10 cellular contexts compared by ENCODE assay signal in the genomic region with DNA sequence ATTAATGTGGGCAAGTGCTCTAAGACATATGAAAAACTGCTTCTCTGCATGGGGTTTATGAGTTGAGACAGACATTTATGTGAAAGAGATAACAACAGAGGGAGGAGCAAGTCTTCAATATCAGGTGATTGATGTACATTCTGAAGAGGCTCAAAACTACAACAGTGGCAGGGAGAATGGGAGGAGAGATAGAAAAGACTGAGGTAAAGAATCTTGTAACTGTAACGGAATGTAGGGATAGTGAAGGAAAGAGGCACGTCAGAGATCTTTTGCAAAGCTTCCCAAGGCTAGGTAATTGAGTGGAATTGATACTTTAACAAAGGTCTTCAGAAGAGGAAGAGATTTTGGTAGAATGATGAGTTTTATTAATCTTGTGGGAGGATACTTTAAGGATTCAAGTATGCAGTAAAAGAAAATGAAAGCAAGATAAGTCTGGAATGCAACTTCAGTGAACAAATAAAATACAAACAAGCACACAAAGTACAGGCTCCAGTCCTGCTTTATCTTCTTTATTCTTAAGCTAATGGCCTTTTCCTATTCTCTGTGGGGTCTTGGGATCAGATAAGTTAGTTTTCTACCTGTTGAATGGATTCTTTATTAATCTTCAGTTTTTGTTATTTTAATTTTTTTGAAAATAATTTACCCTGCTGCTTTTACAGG. TPM values are rescaled to one million over a fixed set of nuclear protein-coding genes. Genes with fewer than 3 reads are reported as not detected.
DNase-seq lines count a peak whose midpoint lies in the region; ATAC-seq, FAIRE-seq and TF ChIP-seq lines count a peak whose summit lies in the region.
"Had no signal": no experiment of that assay in that cellular context is flagged by ENCODE, and none has a peak within 500 bp of the region (broad histone marks: within the 10 kb centered on the region; RNA-seq: fewer than 3 reads in every experiment).

No MANE protein-coding gene starts in this region.

- H3K9ac ChIP-seq in astrocyte (ENCODE audit: low read length) (peak overlapping the region; percentile 42), HepG2 (ENCODE audit: insufficient read depth, low read depth, low read length) (peak overlapping the region; percentile 40; the same call in 1 of the 2 replicates)

- H3K4me3 Mint-ChIP-seq in astrocyte (ENCODE audit: unreplicated experiment) = peak overlapping the region; percentile 52

- POLR2A ChIA-PET in A549 (lab: Yijun Ruan, JAX) (no interaction called here), HepG2 (lab: Yijun Ruan, JAX) (interaction anchor here (1.0 kb wide), 1 partner anchor 15 kb away, joined by 5 read pairs; a partner anchor contains a TSS)

- H2AFZ ChIP-seq in astrocyte (ENCODE audit: low read depth, low read length) (no peak overlapping the region), HepG2 (ENCODE audit: low read length) (no peak overlapping the region)

- BruUV-seq in HepG2 (replicated peaks; lab: Mats Ljungman, UMichigan) = TSS peak; percentile 14

- no peaks in the 10 kb centered on the region for H3K27me3 ChIP-seq in astrocyte (ENCODE audit: insufficient read depth, low read length)
- no peaks in the 10 kb centered on the region; a peak in 1 of 5 replicates for H3K27me3 ChIP-seq in HepG2 (ENCODE audit: control insufficient read depth in 1 of 2, insufficient read depth in 2 of 2, low read length in 2 of 2)

- no peaks in the 10 kb centered on the region for H3K9me3 Mint-ChIP-seq in astrocyte (ENCODE audit: unreplicated experiment)

- TF ChIP-seq CTCF in A549 (IDR thresholded peaks at IDR 0.05) = no peak
- TF ChIP-seq CTCF in astrocyte (IDR thresholded peaks at IDR 0.05; ENCODE audit: insufficient read depth, low read depth, low read length) = no peak
- TF ChIP-seq CTCF in HepG2 (CRISPR knock-in tag; IDR thresholded peaks at IDR 0.05) = no peak

- intact Hi-C loops in HepG2 (cut with micrococcal nuclease; ENCODE audit: unreplicated experiment) = no loop called here

- no peaks in the 10 kb centered on the region for H3K36me3 Mint-ChIP-seq in astrocyte (ENCODE audit: low read depth, unreplicated experiment)

- in situ Hi-C loops in HepG2 (cut with HindIII; ENCODE audit: extremely low pct_ligation_motif_present, low pct_unique_long_range_greater_than_20kb) = no loop called here
- in situ Hi-C loops in KBM-7 (cut with MboI; ENCODE audit: low pct_unique_long_range_greater_than_20kb, low sequenced_read_pairs) = loop anchor here (25.0 kb wide), 1 partner anchor 208 kb away; no protein-coding TSS in a partner anchor

- WGBS in A549 (ENCODE audit: missing lambda C conversion rate) = 69% methylated on average over 2 of the region's 2 CpGs
- WGBS in HepG2 (ENCODE audit: low lambda C conversion rate) = 74% methylated on average over 2 of the region's 2 CpGs

- no peak for TF ChIP-seq RAD21 in A549 (conservative IDR thresholded peaks at IDR 0.05 in 1 of 2, IDR thresholded peaks at IDR 0.05 in 1 of 2)
- TF ChIP-seq RAD21 in HepG2 (CRISPR knock-in tag; IDR thresholded peaks at IDR 0.05) = no peak

- H3K4me3 ChIP-seq in A549 (no peak overlapping the region), astrocyte (ENCODE audit: insufficient read depth, low read depth, low read length) (no peak overlapping the region), HepG2 (replicated peaks in 1 of 3; ENCODE audit: insufficient read depth in 1 of 3, low read depth in 2 of 3, low read length in 3 of 3) (no peak overlapping the region)

- H4K20me1 ChIP-seq in astrocyte (ENCODE audit: insufficient read depth, low read length) (peaks cover 78% of the 10 kb centered on the region), HepG2 (ENCODE audit: insufficient read depth, low read length) (peaks cover 60% of the 10 kb centered on the region)

- FAIRE-seq in A549 (lab: Jason Lieb, UNC) = no peak
- peak; percentile 21 for FAIRE-seq in GM18507 (lab: Jason Lieb, UNC)
- peak; percentile 23 for FAIRE-seq in astrocyte (lab: Jason Lieb, UNC)
- no peak for FAIRE-seq in HepG2 (lab: Jason Lieb, UNC)

- H3K27ac ChIP-seq in A549 = no peak overlapping the region
- H3K27ac ChIP-seq in astrocyte (ENCODE audit: low read depth, low read length) = peak overlapping the region; percentile 11
- peak overlapping the region; percentile 8 for H3K27ac ChIP-seq in HepG2 (ENCODE audit: extremely low read length, insufficient read depth, low read length)

- TF ChIP-seq EP300 in A549 (IDR thresholded peaks at IDR 0.05) (no peak), HepG2 (IDR thresholded peaks at IDR 0.05; ENCODE audit: low read depth in 2 of 2, low read length in 2 of 2) (no peak), HepG2 (CRISPR knock-in tag; IDR thresholded peaks at IDR 0.05; ENCODE audit: borderline replicate concordance) (no peak)

- H3K27ac Mint-ChIP-seq in astrocyte (ENCODE audit: unreplicated experiment) = peak overlapping the region; percentile 77

- TF ChIP-seq POLR2A in A549 (IDR thresholded peaks at IDR 0.05; ENCODE audit: low read length) = no peak
- no peak for TF ChIP-seq POLR2A in HepG2 (IDR thresholded peaks at IDR 0.05; ENCODE audit: insufficient read depth in 1 of 2, low read depth in 2 of 2, low read length in 2 of 2)

- H3K4me1 ChIP-seq in A549 (peaks cover 5% of the 10 kb centered on the region; the same call in 1 of the 3 replicates), astrocyte (ENCODE audit: insufficient read depth, low read length) (peaks cover 3% of the 10 kb centered on the region), HepG2 (ENCODE audit: insufficient read depth, low read length) (peaks cover 25% of the 10 kb centered on the region)

- H3K27me3 Mint-ChIP-seq in astrocyte (ENCODE audit: low read depth, unreplicated experiment) = no peaks in the 10 kb centered on the region

- H3K9me3 ChIP-seq in A549 (no peaks in the 10 kb centered on the region), astrocyte (ENCODE audit: insufficient read depth, low read depth, low read length) (no peaks in the 10 kb centered on the region), HepG2 (ENCODE audit: low read length) (no peaks in the 10 kb centered on the region)

- CTCF ChIA-PET in A549 (lab: Yijun Ruan, JAX) (no interaction called here), HepG2 (lab: Yijun Ruan, JAX; ENCODE audit: low intra/inter-chr PET ratio, low total read pairs) (no interaction called here)

- H3K4me2 ChIP-seq in A549 = peak overlapping the region; percentile 32; the same call in 1 of the 3 replicates
- H3K4me2 ChIP-seq in astrocyte (ENCODE audit: low read length) = peak overlapping the region; percentile 70
- H3K4me2 ChIP-seq in HepG2 (ENCODE audit: low read depth, low read length) = peak overlapping the region; percentile 8; the same call in 1 of the 2 replicates

- H3K79me2 ChIP-seq in astrocyte (ENCODE audit: insufficient read depth, low read length) (peaks cover 90% of the 10 kb centered on the region), HepG2 (ENCODE audit: insufficient read depth, low read length) (peaks cover 75% of the 10 kb centered on the region)

- H3K4me1 Mint-ChIP-seq in astrocyte (ENCODE audit: low read depth, unreplicated experiment) = peaks cover 26% of the 10 kb centered on the region

- peaks cover 12% of the 10 kb centered on the region for H3K36me3 ChIP-seq in astrocyte (ENCODE audit: insufficient read depth, low read length)
- H3K36me3 ChIP-seq in HepG2 (replicated peaks in 1 of 2; ENCODE audit: control insufficient read depth in 1 of 2, insufficient read depth in 2 of 2, low read length in 2 of 2) = peaks cover 1 to 22% of the 10 kb centered on the region in 2 experiments; a peak in 4 of 5 replicates

- DNase-seq in A549 (ENCODE audit: low read depth in 1 of 2, low spot score in 1 of 2) (no peak), GM18507 (ENCODE audit: extremely low spot score, insufficient read length, low read depth) (no peak), astrocyte (ENCODE audit: low read depth) (peak; percentile 51), HepG2 (ENCODE audit: low spot score) (no peak), DMS 273 (lab: John Stamatoyannopoulos, UW; ENCODE audit: unreplicated experiment) (no peak), retina (no peak), KBM-7 (no peak)
- DNase-seq: NCI-H524, T1000 had no signal

- no peak for ATAC-seq in A549
- peak; percentile 30; the same call in 2 of the 3 replicates for ATAC-seq in HepG2
- ATAC-seq in GM18868 (IDR thresholded peaks at IDR 0.05; ENCODE audit: unreplicated experiment) = no peak

TF ChIP-seq in A549, 52 proteins besides CTCF, POLR2A, EP300 and RAD21 (continues in another document):
- TF ChIP-seq CBX2 (IDR thresholded peaks at IDR 0.05; ENCODE audit: borderline replicate concordance, low read depth) (no peak), HOXB5 (CRISPR knock-in tag; IDR thresholded peaks at IDR 0.05) (no peak)

RNA-seq across cellular contexts. Expression of a gene that starts 15.0 kb away (rescaled TPM):
- polyA plus RNA-seq in A549 (2011; rRNA removed) (90.0 and 107 TPM in 2 replicates), A549 (2017; fragmentation: RNase III; extraction: RNeasy Plus Mini Kit Qiagen cat#74134 plus additional on column Dnase treatment) (44.7 to 52.3 TPM (median 52.1 TPM) in 3 replicates), HepG2 (2011; rRNA removed) (53.8 and 70.2 TPM in 2 replicates)
- polyA plus RNA-seq in A549 (2012; cell fraction: cytosol; rRNA removed) = 25.9 and 28.8 TPM in 2 replicates
- 24.5 and 28.4 TPM in 2 replicates for polyA plus RNA-seq in A549 (2012; cell fraction: nucleus; rRNA removed)
- polyA minus RNA-seq in A549 (2011; rRNA and poly(A)+ RNA removed) = 57.5 and 65.9 TPM in 2 replicates
- total RNA-seq in astrocyte (84.3 and 87.7 TPM in 2 replicates), HepG2 (2016; rRNA removed; fragmentation: Illumina TruSeq; extraction: Trizol) (72.0 and 99.1 TPM in 2 replicates)
- 49.6 and 56.8 TPM in 2 replicates for total RNA-seq in HepG2 (2016; cell fraction: cytosol; rRNA removed; fragmentation: Illumina TruSeq; extraction: Trizol; ENCODE audit: low read depth)
- total RNA-seq in HepG2 (2016; cell fraction: insoluble cytoplasmic fraction; rRNA removed; fragmentation: Illumina TruSeq; extraction: Trizol) = 73.5 and 83.9 TPM in 2 replicates
- total RNA-seq in HepG2 (2016; cell fraction: membrane; rRNA removed; fragmentation: Illumina TruSeq; extraction: Trizol) = 44.9 and 46.8 TPM in 2 replicates
- 57.9 and 58.5 TPM in 2 replicates for total RNA-seq in HepG2 (2016; cell fraction: nucleus; rRNA removed; fragmentation: Illumina TruSeq; extraction: Trizol)
- polyA plus RNA-seq in HepG2 (2011; cell fraction: cytosol; rRNA removed) = 31.5 and 48.8 TPM in 2 replicates
- polyA plus RNA-seq in HepG2 (2011; cell fraction: nucleus; rRNA removed) = 25.3 and 31.2 TPM in 2 replicates
- polyA plus RNA-seq in HepG2 (2012) = 42.8 and 47.9 TPM in 2 replicates
- polyA plus RNA-seq in HepG2 (2016; cell fraction: cytosol; fragmentation: Illumina TruSeq; extraction: Trizol; ENCODE audit: low read depth) = 2.2 and 3.3 TPM in 2 replicates
- polyA plus RNA-seq in HepG2 (2016; cell fraction: insoluble cytoplasmic fraction; fragmentation: Illumina TruSeq; extraction: Trizol; ENCODE audit: low read depth) = 58.6 and 61.8 TPM in 2 replicates
- polyA plus RNA-seq in HepG2 (2016; cell fraction: membrane; fragmentation: Illumina TruSeq; extraction: Trizol; ENCODE audit: low read depth) = 6.7 and 8.8 TPM in 2 replicates
- polyA plus RNA-seq in HepG2 (2016; cell fraction: nucleus; fragmentation: Illumina TruSeq; extraction: Trizol; ENCODE audit: insufficient read depth, low read depth) = 47.7 and 51.4 TPM in 2 replicates
- 111 and 191 TPM in 2 replicates for polyA minus RNA-seq in HepG2 (2011; rRNA and poly(A)+ RNA removed; ENCODE audit: low replicate concordance)
- 40.4 and 42.0 TPM in 2 replicates for polyA minus RNA-seq in HepG2 (2011; cell fraction: cytosol; rRNA and poly(A)+ RNA removed)
- 54.7 and 64.2 TPM in 2 replicates for polyA minus RNA-seq in HepG2 (2011; cell fraction: nucleus; rRNA and poly(A)+ RNA removed)

Comparison
In these comparisons a context has a peak if more than half of its experiments do, and no peak if none do; other contexts are left out.
1. H3K27ac ChIP-seq: peak in astrocyte (single experiment) and HepG2 (single experiment); none in A549 (0 of 2).
2. H3K4me2 ChIP-seq: peak in every context shown above with its lines; median percentile 70 in astrocyte; 32 in A549; 8 in HepG2.